19 cellular contexts compared by ENCODE assay signal in the genomic region with DNA sequence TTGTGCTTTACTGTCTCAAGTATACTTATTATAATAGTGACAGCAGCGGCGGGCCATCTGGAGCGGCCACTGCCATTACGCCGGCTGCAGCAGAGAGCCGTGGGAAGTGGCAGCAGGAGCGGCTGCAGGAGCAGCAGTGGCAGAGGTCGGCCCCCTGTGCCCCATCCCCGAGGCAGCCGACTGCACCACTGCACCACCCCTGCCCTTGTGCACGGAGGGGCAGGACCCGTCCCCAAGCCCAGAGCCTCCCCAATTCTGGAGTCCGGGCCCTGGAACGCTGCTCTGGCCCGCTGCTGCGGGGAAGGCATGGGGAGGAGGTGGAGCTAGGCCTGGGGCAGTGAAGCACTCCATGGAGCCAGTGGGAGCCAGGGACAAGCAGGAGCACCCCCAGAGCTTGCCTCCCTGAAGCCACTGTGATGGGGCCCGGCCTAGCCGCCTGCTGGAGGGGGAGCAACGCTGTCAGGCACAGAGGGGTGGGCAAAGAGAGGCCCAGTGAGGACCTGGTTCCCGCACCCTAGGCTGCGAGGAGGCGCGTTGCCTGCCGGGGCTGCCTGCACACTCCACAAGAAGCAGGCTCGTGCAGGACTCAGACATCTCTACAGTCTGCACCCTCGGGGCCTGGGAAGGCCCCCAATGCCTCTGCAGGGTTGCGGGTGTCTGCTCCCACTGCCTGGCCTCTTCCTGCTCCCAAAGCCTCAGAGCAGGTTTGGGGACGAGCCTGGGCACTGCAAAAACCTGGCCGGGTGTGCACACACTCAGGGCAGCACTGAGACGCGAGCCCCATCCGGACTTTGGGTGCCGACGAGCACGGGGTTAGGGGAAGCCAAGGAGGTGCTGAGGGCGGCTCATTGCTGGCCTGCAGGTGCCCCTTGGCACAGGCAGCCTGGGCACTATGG.
DNase-seq lines count a peak whose midpoint lies in the region; ATAC-seq and TF ChIP-seq lines count a peak whose summit lies in the region.
"Had no signal": no experiment of that assay in that cellular context is flagged by ENCODE, and none has a peak within 500 bp of the region (broad histone marks: within the 10 kb centered on the region; RNA-seq: fewer than 3 reads in every experiment).

No MANE protein-coding gene starts in this region.

- peak overlapping the region; percentile 35 for H2AK5ac ChIP-seq in mesendoderm (ENCODE audit: low read length)

- H3K4ac ChIP-seq in mesendoderm (ENCODE audit: low read depth, low read length): no peak overlapping the region

- no peak overlapping the region for H3K27ac Mint-ChIP-seq in WTC11

- H3K4me2 ChIP-seq in mesendoderm (ENCODE audit: low read length): no peak overlapping the region
- H3K4me2 ChIP-seq: BLaER1 had no signal

- H3K9ac ChIP-seq in mesendoderm (ENCODE audit: low read length): no peak overlapping the region
- H3K9ac ChIP-seq: BLaER1 had no signal

- TF ChIP-seq CTCF in WTC11 (IDR thresholded peaks at IDR 0.05) (no peak), upper lobe of right lung (IDR thresholded peaks at IDR 0.05) (no peak)

- H3K9me3 ChIP-seq in upper lobe of right lung: no peaks in the 10 kb centered on the region
- H3K9me3 ChIP-seq: BLaER1, Peyer's patch had no signal

- peaks cover 47% of the 10 kb centered on the region for H3K4me1 Mint-ChIP-seq in WTC11

- ATAC-seq in WTC11: peak; percentile 38
- peak; percentile 27 for ATAC-seq in upper lobe of right lung
- ATAC-seq in GM19397 (IDR thresholded peaks at IDR 0.05; ENCODE audit: unreplicated experiment): no peak
- no peak for ATAC-seq in GM18907 (IDR thresholded peaks at IDR 0.05; ENCODE audit: unreplicated experiment)
- ATAC-seq: K562 had no signal

- H3K27ac ChIP-seq in mesendoderm (ENCODE audit: low read depth, low read length): no peak overlapping the region
- no peak overlapping the region for H3K27ac ChIP-seq in upper lobe of right lung
- H3K27ac ChIP-seq: BLaER1, HL-60, Peyer's patch had no signal

- H3K56ac ChIP-seq in mesendoderm (ENCODE audit: low read length): no peak overlapping the region

- POLR2A ChIA-PET in WTC11 (lab: Charles Lee): no interaction called here

- H3K36me3 ChIP-seq in mesendoderm (ENCODE audit: control insufficient read depth, insufficient read depth, low read length): no peaks in the 10 kb centered on the region
- H3K36me3 ChIP-seq in upper lobe of right lung: no peaks in the 10 kb centered on the region
- H3K36me3 ChIP-seq: BLaER1, Peyer's patch had no signal

- H3K4me1 ChIP-seq in mesendoderm (ENCODE audit: control insufficient read depth, low read depth, low read length) (peaks cover 10% of the 10 kb centered on the region), upper lobe of right lung (no peaks in the 10 kb centered on the region)
- H3K4me1 ChIP-seq: BLaER1, Peyer's patch had no signal

- H3K27me3 ChIP-seq in mesendoderm (ENCODE audit: insufficient read depth, low read length, poor library complexity) (no peaks in the 10 kb centered on the region), upper lobe of right lung (no peaks in the 10 kb centered on the region)
- H3K27me3 ChIP-seq: BLaER1, Peyer's patch had no signal

- intact Hi-C loops in upper lobe of right lung (cut with DNase I): no loop called here

- H4K8ac ChIP-seq in mesendoderm (ENCODE audit: low read depth, low read length): no peak overlapping the region

- peaks cover 3% of the 10 kb centered on the region; the same call in 1 of the 2 replicates for H3K27me3 Mint-ChIP-seq in WTC11 (ENCODE audit: low read depth)

- H3K36me3 Mint-ChIP-seq in WTC11: peaks cover 16% of the 10 kb centered on the region

- H3K18ac ChIP-seq in mesendoderm (ENCODE audit: low read length): no peak overlapping the region

- peak overlapping the region; percentile 14 for H2BK5ac ChIP-seq in mesendoderm (ENCODE audit: low read length)

- DNase-seq in NCI-H524 (lab: John Stamatoyannopoulos, UW): peak; percentile 39 to 61
- no peak for DNase-seq in NCI-H524 treated with DMSO at 0.1 percent for 48 hours (lab: John Stamatoyannopoulos, UW)
- DNase-seq in WTC11 (ENCODE audit: low spot score): peak; percentile 17
- DNase-seq in mesendoderm: no peak
- DNase-seq in upper lobe of right lung: no peak
- no peak for DNase-seq in activated T-cell treated with anti-CD3 and anti-CD28 coated beads, Interleukin-2, amount 50 U/mL, for 1 hour
- DNase-seq: 8988T, EL, NCI-H1436 treated with DMSO at 0.1 percent for 48 hours, NCI-H2081, NCI-H2227 treated with DMSO at 0.1 percent for 48 hours, NCI-H748 treated with DMSO at 0.1 percent for 48 hours, Peyer's patch, SHP77 had no signal

- WGBS in mesendoderm (ENCODE audit: extremely low coverage, insufficient coverage, low lambda C conversion rate): no CpG with 5 or more reads among the region's 36 CpGs

- no peak overlapping the region for H2BK120ac ChIP-seq in mesendoderm (ENCODE audit: low read depth, low read length)

- H3K4me3 ChIP-seq in mesendoderm (ENCODE audit: low read length) (no peak overlapping the region), upper lobe of right lung (no peak overlapping the region)
- H3K4me3 ChIP-seq: BLaER1, K562, Peyer's patch had no signal

- no peak overlapping the region for H4K5ac ChIP-seq in mesendoderm (ENCODE audit: low read length)

- H3K23ac ChIP-seq in mesendoderm (ENCODE audit: low read length): no peak overlapping the region

- H2BK15ac ChIP-seq in mesendoderm (replicated peaks; ENCODE audit: low read depth): no peak overlapping the region

- no peak overlapping the region for H3K4me3 Mint-ChIP-seq in WTC11

- no peaks in the 10 kb centered on the region for H3K79me2 ChIP-seq in mesendoderm (ENCODE audit: control insufficient read depth, insufficient read depth, low read length)

- H3K79me1 ChIP-seq in mesendoderm (ENCODE audit: low read length): no peaks in the 10 kb centered on the region

- CTCF ChIA-PET in WTC11 (lab: Charles Lee): no interaction called here

- peaks cover 21% of the 10 kb centered on the region for H3K9me3 Mint-ChIP-seq in WTC11

TF ChIP-seq in WTC11, 78 proteins besides CTCF, POLR2A, EP300 and RAD21 (continues in another document):
- TF ChIP-seq, protein P1, sequence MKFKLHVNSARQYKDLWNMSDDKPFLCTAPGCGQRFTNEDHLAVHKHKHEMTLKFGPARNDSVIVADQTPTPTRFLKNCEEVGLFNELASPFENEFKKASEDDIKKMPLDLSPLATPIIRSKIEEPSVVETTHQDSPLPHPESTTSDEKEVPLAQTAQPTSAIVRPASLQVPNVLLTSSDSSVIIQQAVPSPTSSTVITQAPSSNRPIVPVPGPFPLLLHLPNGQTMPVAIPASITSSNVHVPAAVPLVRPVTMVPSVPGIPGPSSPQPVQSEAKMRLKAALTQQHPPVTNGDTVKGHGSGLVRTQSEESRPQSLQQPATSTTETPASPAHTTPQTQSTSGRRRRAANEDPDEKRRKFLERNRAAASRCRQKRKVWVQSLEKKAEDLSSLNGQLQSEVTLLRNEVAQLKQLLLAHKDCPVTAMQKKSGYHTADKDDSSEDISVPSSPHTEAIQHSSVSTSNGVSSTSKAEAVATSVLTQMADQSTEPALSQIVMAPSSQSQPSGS (CRISPR knock-in tag; IDR thresholded peaks at IDR 0.05; ENCODE audit: borderline replicate concordance, low read depth): no peak
- TF ChIP-seq, protein P2, sequence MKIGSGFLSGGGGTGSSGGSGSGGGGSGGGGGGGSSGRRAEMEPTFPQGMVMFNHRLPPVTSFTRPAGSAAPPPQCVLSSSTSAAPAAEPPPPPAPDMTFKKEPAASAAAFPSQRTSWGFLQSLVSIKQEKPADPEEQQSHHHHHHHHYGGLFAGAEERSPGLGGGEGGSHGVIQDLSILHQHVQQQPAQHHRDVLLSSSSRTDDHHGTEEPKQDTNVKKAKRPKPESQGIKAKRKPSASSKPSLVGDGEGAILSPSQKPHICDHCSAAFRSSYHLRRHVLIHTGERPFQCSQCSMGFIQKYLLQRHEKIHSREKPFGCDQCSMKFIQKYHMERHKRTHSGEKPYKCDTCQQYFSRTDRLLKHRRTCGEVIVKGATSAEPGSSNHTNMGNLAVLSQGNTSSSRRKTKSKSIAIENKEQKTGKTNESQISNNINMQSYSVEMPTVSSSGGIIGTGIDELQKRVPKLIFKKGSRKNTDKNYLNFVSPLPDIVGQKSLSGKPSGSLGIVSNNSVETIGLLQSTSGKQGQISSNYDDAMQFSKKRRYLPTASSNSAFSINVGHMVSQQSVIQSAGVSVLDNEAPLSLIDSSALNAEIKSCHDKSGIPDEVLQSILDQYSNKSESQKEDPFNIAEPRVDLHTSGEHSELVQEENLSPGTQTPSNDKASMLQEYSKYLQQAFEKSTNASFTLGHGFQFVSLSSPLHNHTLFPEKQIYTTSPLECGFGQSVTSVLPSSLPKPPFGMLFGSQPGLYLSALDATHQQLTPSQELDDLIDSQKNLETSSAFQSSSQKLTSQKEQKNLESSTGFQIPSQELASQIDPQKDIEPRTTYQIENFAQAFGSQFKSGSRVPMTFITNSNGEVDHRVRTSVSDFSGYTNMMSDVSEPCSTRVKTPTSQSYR (CRISPR knock-in tag; IDR thresholded peaks at IDR 0.05): no peak
- no peak for TF ChIP-seq SMAD3 (CRISPR knock-in tag; IDR thresholded peaks at IDR 0.05; ENCODE audit: borderline replicate concordance)
- TF ChIP-seq SP1 (CRISPR knock-in tag; conservative IDR thresholded peaks at IDR 0.05): no peak
- TF ChIP-seq IRF2 (CRISPR knock-in tag; IDR thresholded peaks at IDR 0.05; ENCODE audit: borderline replicate concordance, low read depth): no peak
- TF ChIP-seq, protein P3, sequence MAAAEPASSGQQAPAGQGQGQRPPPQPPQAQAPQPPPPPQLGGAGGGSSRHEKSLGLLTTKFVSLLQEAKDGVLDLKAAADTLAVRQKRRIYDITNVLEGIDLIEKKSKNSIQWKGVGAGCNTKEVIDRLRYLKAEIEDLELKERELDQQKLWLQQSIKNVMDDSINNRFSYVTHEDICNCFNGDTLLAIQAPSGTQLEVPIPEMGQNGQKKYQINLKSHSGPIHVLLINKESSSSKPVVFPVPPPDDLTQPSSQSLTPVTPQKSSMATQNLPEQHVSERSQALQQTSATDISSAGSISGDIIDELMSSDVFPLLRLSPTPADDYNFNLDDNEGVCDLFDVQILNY (CRISPR knock-in tag; IDR thresholded peaks at IDR 0.05): no peak
- no peak for TF ChIP-seq ZNF121 (CRISPR knock-in tag; IDR thresholded peaks at IDR 0.05)
- TF ChIP-seq, protein P4, sequence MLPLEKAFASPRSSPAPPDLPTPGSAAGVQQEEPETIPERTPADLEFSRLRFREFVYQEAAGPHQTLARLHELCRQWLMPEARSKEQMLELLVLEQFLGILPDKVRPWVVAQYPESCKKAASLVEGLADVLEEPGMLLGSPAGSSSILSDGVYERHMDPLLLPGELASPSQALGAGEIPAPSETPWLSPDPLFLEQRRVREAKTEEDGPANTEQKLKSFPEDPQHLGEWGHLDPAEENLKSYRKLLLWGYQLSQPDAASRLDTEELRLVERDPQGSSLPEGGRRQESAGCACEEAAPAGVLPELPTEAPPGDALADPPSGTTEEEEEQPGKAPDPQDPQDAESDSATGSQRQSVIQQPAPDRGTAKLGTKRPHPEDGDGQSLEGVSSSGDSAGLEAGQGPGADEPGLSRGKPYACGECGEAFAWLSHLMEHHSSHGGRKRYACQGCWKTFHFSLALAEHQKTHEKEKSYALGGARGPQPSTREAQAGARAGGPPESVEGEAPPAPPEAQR (CRISPR knock-in tag; IDR thresholded peaks at IDR 0.05): no peak
- TF ChIP-seq ATF1 (CRISPR knock-in tag; IDR thresholded peaks at IDR 0.05): no peak
- no peak for TF ChIP-seq CREB1 (CRISPR knock-in tag; IDR thresholded peaks at IDR 0.05)

Comparison
In these comparisons a context has a peak if more than half of its experiments do, and no peak if none do; other contexts are left out.
1. DNase-seq: peak in NCI-H524 (2 of 2) and WTC11 (single experiment); none in NCI-H524 treated with DMSO at 0.1 percent for 48 hours (single experiment), mesendoderm (single experiment), upper lobe of right lung (single experiment) and activated T-cell treated with anti-CD3 and anti-CD28 coated beads, Interleukin-2, amount 50 U/mL, for 1 hour (single experiment).
2. ATAC-seq: peak in WTC11 (single experiment) and upper lobe of right lung (single experiment); none in GM19397 (single experiment) and GM18907 (single experiment).